In genomic region chr2:28325173-28325566, GRCh38 we compare ENCODE assay signal across 24 cellular contexts.
DNase-seq lines count a peak whose midpoint lies in the region; ATAC-seq, FAIRE-seq and TF ChIP-seq lines count a peak whose summit lies in the region.
"Had no signal": no experiment of that assay in that cellular context is flagged by ENCODE, and none has a peak within 500 bp of the region (broad histone marks: within the 10 kb centered on the region; RNA-seq: fewer than 3 reads in every experiment).

No MANE protein-coding gene starts in this region.

- H3K4me3 Mint-ChIP-seq in astrocyte (ENCODE audit: unreplicated experiment), result no peak overlapping the region
- peak overlapping the region; percentile 56 for H3K4me3 Mint-ChIP-seq in neural progenitor cell
- H3K4me3 Mint-ChIP-seq: CD8-positive, alpha-beta memory T cell; memory B cell had no signal

- peaks cover 26% of the 10 kb centered on the region for H3K4me1 ChIP-seq in astrocyte (ENCODE audit: insufficient read depth, low read length)
- H3K4me1 ChIP-seq in neural progenitor cell, result peaks cover 47% of the 10 kb centered on the region
- H3K4me1 ChIP-seq in lower lobe of right lung, result peaks cover 21% of the 10 kb centered on the region

- no peak overlapping the region for H3K27ac ChIP-seq in astrocyte (ENCODE audit: low read depth, low read length)
- H3K27ac ChIP-seq in neural progenitor cell, result no peak overlapping the region
- no peak overlapping the region for H3K27ac ChIP-seq in lower lobe of right lung
- H3K27ac ChIP-seq: epithelial cell of prostate, HL-60 had no signal

- TF ChIP-seq CTCF in astrocyte (IDR thresholded peaks at IDR 0.05; ENCODE audit: insufficient read depth, low read depth, low read length) (no peak), neural progenitor cell (IDR thresholded peaks at IDR 0.05) (no peak), lower lobe of right lung (IDR thresholded peaks at IDR 0.05) (no peak)

- peaks cover 33% of the 10 kb centered on the region for H3K4me1 Mint-ChIP-seq in astrocyte (ENCODE audit: low read depth, unreplicated experiment)
- H3K4me1 Mint-ChIP-seq in neural progenitor cell, result peaks cover 53% of the 10 kb centered on the region
- H3K4me1 Mint-ChIP-seq: memory B cell had no signal

- H3K9ac ChIP-seq in astrocyte (ENCODE audit: low read length) (no peak overlapping the region), neural progenitor cell (no peak overlapping the region)

- no peak for FAIRE-seq in astrocyte (lab: Jason Lieb, UNC)
- FAIRE-seq: A549, GM18507, HepG2 had no signal

- no peaks in the 10 kb centered on the region for H3K9me3 ChIP-seq in astrocyte (ENCODE audit: insufficient read depth, low read depth, low read length)
- no peaks in the 10 kb centered on the region for H3K9me3 ChIP-seq in neural progenitor cell (ENCODE audit: low read depth)
- no peaks in the 10 kb centered on the region for H3K9me3 ChIP-seq in lower lobe of right lung
- H3K9me3 ChIP-seq: A549 had no signal

- H3K27me3 ChIP-seq in astrocyte (ENCODE audit: insufficient read depth, low read length) (no peaks in the 10 kb centered on the region), neural progenitor cell (no peaks in the 10 kb centered on the region), lower lobe of right lung (ENCODE audit: low read depth) (no peaks in the 10 kb centered on the region)

- DNase-seq in NCI-H510A (lab: John Stamatoyannopoulos, UW) (peak; percentile 15), NCI-H510A treated with DMSO at 0.1 percent for 48 hours (lab: John Stamatoyannopoulos, UW) (no peak), NCI-H146 (lab: John Stamatoyannopoulos, UW) (peak; percentile 75), astrocyte (ENCODE audit: low read depth) (no peak), neural progenitor cell (ENCODE audit: low spot score) (no peak), lower lobe of right lung (no peak), occipital lobe (lab: John Stamatoyannopoulos, UW) (no peak)
- DNase-seq: activated CD4-positive, alpha-beta T cell treated with anti-CD3 and anti-CD28 coated beads, Interleukin-2, amount 50 U/mL, for 48 hours; activated effector memory CD4-positive, alpha-beta T cell treated with anti-CD3 and anti-CD28 coated beads, Interleukin-2, amount 50 U/mL, for 16 hours; CD8-positive, alpha-beta memory T cell; DMS53; GDM1; left cardiac atrium; NCI-H1048; NCI-H1930; NCI-H446 had no signal

- no peaks in the 10 kb centered on the region for H4K20me1 ChIP-seq in astrocyte (ENCODE audit: insufficient read depth, low read length)
- no peaks in the 10 kb centered on the region for H4K20me1 ChIP-seq in neural progenitor cell (ENCODE audit: low read depth)

- intact Hi-C loops in lower lobe of right lung (cut with DNase I), result no loop called here

- peak overlapping the region; percentile 18 for H3K27ac Mint-ChIP-seq in astrocyte (ENCODE audit: unreplicated experiment)
- H3K27ac Mint-ChIP-seq in neural progenitor cell, result peak overlapping the region; percentile 62
- H3K27ac Mint-ChIP-seq: memory B cell had no signal

- H3K79me2 ChIP-seq in astrocyte (ENCODE audit: insufficient read depth, low read length), result no peaks in the 10 kb centered on the region
- no peaks in the 10 kb centered on the region for H3K79me2 ChIP-seq in neural progenitor cell (ENCODE audit: low read depth)

- ATAC-seq in lower lobe of right lung, result no peak
- ATAC-seq in activated CD4-positive, CD25-positive, alpha-beta regulatory T cell treated with anti-CD3 and anti-CD28 coated beads, Interleukin-2, amount 50 U/mL, for 24 hours, result no peak
- ATAC-seq: HepG2, left cardiac atrium had no signal

- H3K4me3 ChIP-seq in astrocyte (ENCODE audit: insufficient read depth, low read depth, low read length) (no peak overlapping the region), neural progenitor cell (no peak overlapping the region), lower lobe of right lung (no peak overlapping the region)
- H3K4me3 ChIP-seq: A549, skin epidermis had no signal

- peaks cover 37% of the 10 kb centered on the region for H3F3A ChIP-seq in neural progenitor cell (ENCODE audit: low read depth)

- H3K4me2 ChIP-seq in astrocyte (ENCODE audit: low read length) (no peak overlapping the region), neural progenitor cell (peak overlapping the region; percentile 27)
- H3K4me2 ChIP-seq: A549 had no signal

- H3K36me3 ChIP-seq in astrocyte (ENCODE audit: insufficient read depth, low read length) (no peaks in the 10 kb centered on the region), neural progenitor cell (no peaks in the 10 kb centered on the region), lower lobe of right lung (no peaks in the 10 kb centered on the region)

- H3K27me3 Mint-ChIP-seq in astrocyte (ENCODE audit: low read depth, unreplicated experiment), result no peaks in the 10 kb centered on the region
- H3K27me3 Mint-ChIP-seq in neural progenitor cell (ENCODE audit: insufficient read depth, low read depth), result peaks cover 8% of the 10 kb centered on the region
- H3K27me3 Mint-ChIP-seq: CD8-positive, alpha-beta memory T cell; memory B cell had no signal

- H2AFZ ChIP-seq in astrocyte (ENCODE audit: low read depth, low read length) (no peak overlapping the region), neural progenitor cell (replicated peaks) (no peak overlapping the region)

- H3K9me3 Mint-ChIP-seq in astrocyte (ENCODE audit: unreplicated experiment) (no peaks in the 10 kb centered on the region), neural progenitor cell (peaks cover 2% of the 10 kb centered on the region)
- H3K9me3 Mint-ChIP-seq: CD8-positive, alpha-beta memory T cell; memory B cell had no signal

- H3K36me3 Mint-ChIP-seq in astrocyte (ENCODE audit: low read depth, unreplicated experiment) (peaks cover 8% of the 10 kb centered on the region), neural progenitor cell (peaks cover 10% of the 10 kb centered on the region)

Comparison
In these comparisons a context has a peak if more than half of its experiments do, and no peak if none do; other contexts are left out.
1. DNase-seq: peak in NCI-H510A (single experiment) and NCI-H146 (single experiment); none in NCI-H510A treated with DMSO at 0.1 percent for 48 hours (single experiment), astrocyte (single experiment), neural progenitor cell (single experiment), lower lobe of right lung (single experiment) and occipital lobe (single experiment).